Comparison of ENCODE assay signal across 8 cellular contexts in genomic region chr1:31065310-31066217, GRCh38. TPM values are rescaled to one million over a fixed set of nuclear protein-coding genes. Genes with fewer than 3 reads are reported as not detected.
A peak's percentile ranks its signal among the peaks of the same experiment; 100 is the strongest.
DNase-seq lines count a peak whose midpoint lies in the region; ATAC-seq and TF ChIP-seq lines count a peak whose summit lies in the region.

Gene PUM1 (minus strand): TSS chr1:31065717. CDS start chr1:31059566, 6,151 bp downstream.

- no peaks in the 10 kb centered on the region for H3K9me3 ChIP-seq in mucosa of rectum (ENCODE audit: control insufficient read depth in 2 of 2, low read length in 2 of 2)

- H3K36me3 ChIP-seq in mucosa of rectum (ENCODE audit: control insufficient read depth in 2 of 2, insufficient read depth in 2 of 2, low read length in 2 of 2), result no peaks in the 10 kb centered on the region

- peaks cover 25 to 28% (median 25%) of the 10 kb centered on the region in 3 donors for H3K4me1 Mint-ChIP-seq in IgD-negative memory B cell

- H3K9me3 Mint-ChIP-seq in IgD-negative memory B cell, result no peaks in the 10 kb centered on the region

- peak within 1 kb of the TSS; percentile 93 to 98 (median 97) for H3K4me3 Mint-ChIP-seq in IgD-negative memory B cell

- no peaks in the 10 kb centered on the region for H3K27me3 ChIP-seq in mucosa of rectum (ENCODE audit: control insufficient read depth in 2 of 2, insufficient read depth in 2 of 2, low read length in 2 of 2)

- DNase-seq in DMS114 treated with DMSO at 0.1 percent for 48 hours (lab: John Stamatoyannopoulos, UW; ENCODE audit: unreplicated experiment), result peak; percentile 91
- peak; percentile 62 for DNase-seq in OCI-M2 (lab: John Stamatoyannopoulos, UW; ENCODE audit: unreplicated experiment)
- peak; percentile 98 for DNase-seq in activated T-cell treated with anti-CD3 and anti-CD28 coated beads for 48 hours (ENCODE audit: low read depth)
- peak; percentile 66 for DNase-seq in epithelial cell of proximal tubule (ENCODE audit: low read depth)
- DNase-seq in stimulated activated CD8-positive, alpha-beta memory T cell treated with anti-CD3 and anti-CD28 coated beads, Interleukin-4, amount 100 ng/mL, for 48 hours, result peak; percentile 99

- no peak for TF ChIP-seq CTCF in epithelial cell of proximal tubule (conservative IDR thresholded peaks at IDR 0.05; ENCODE audit: low read depth, low read length)

- H3K27ac Mint-ChIP-seq in IgD-negative memory B cell, result peak within 1 kb of the TSS; percentile 97 to 100 (median 97)

- peak within 1 kb of the TSS; percentile 94 to 97 for H3K27ac ChIP-seq in mucosa of rectum (ENCODE audit: low read depth in 2 of 2, low read length in 2 of 2)

- H3K27me3 Mint-ChIP-seq in IgD-negative memory B cell, result no peaks in the 10 kb centered on the region

- H3K9ac ChIP-seq in mucosa of rectum (ENCODE audit: low read depth in 1 of 2, low read length in 2 of 2), result peak within 1 kb of the TSS; percentile 89 to 98

- H3K4me3 ChIP-seq in epithelial cell of proximal tubule (ENCODE audit: low read depth, low read length) (peak within 1 kb of the TSS; percentile 97), mucosa of rectum (ENCODE audit: low read length in 2 of 2) (peak within 1 kb of the TSS; percentile 80 to 96)

- H3K4me1 ChIP-seq in mucosa of rectum (ENCODE audit: control insufficient read depth in 2 of 2, insufficient read depth in 2 of 2, low read length in 2 of 2), result peaks cover 11 to 20% of the 10 kb centered on the region in 2 donors

- ATAC-seq in GM21529 (IDR thresholded peaks at IDR 0.05; ENCODE audit: unreplicated experiment), result peak; percentile 91

- peaks cover 1% of the 10 kb centered on the region for H3K36me3 Mint-ChIP-seq in IgD-negative memory B cell

RNA-seq across cellular contexts. Expression of gene PUM1, which starts in this region (rescaled TPM):
- polyA plus RNA-seq in IgD-negative memory B cell, result 88.0 TPM
- 42.4 and 51.4 TPM in 2 replicates for total RNA-seq in epithelial cell of proximal tubule

Comparison
In these comparisons a context has a peak if more than half of its experiments do, and no peak if none do; other contexts are left out.
1. Peak in every context shown above with its lines: DNase-seq, ATAC-seq, H3K4me3 ChIP-seq and H3K27ac ChIP-seq.